Comparison of ENCODE assay signal across 21 cellular contexts in the genomic region with DNA sequence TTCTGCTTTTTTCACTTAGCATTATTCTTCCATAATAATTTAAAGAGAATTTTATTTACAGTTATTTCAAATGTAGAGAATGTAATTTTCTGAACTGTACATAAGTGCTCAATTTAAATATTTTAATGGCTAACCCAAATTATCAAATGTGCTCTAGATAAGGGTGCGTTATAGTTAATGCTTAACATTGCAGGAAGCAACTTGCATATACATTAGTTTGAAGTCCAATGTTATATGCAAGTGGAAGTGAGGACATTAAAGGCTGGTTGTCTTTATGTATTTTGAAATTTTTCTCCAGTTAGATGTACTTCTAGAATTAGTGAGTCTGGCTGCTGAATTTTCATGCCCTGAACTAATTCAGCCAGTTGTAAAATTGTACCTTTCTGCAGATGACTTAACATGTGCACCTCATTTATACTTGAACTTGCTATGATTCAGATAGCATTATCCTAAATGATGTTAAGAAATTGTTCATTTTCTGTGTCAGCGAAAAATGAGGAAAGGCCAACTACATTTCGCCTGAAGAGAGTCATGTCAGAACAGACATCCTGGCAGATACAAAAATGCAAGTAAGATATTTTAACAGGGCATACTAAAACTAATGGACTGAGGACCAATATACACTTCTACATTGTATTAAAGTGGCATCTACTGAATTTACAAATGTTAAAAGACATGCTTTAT. TPM values are rescaled to one million over a fixed set of nuclear protein-coding genes. Genes with fewer than 3 reads are reported as not detected.
DNase-seq lines count a peak whose midpoint lies in the region; ATAC-seq, FAIRE-seq and TF ChIP-seq lines count a peak whose summit lies in the region.
"Had no signal": no experiment of that assay in that cellular context is flagged by ENCODE, and none has a peak within 500 bp of the region (broad histone marks: within the 10 kb centered on the region; RNA-seq: fewer than 3 reads in every experiment).

No MANE protein-coding gene starts in this region.

- ATAC-seq in esophagus mucosa, result peak; percentile 41
- ATAC-seq in left colon, result peak; percentile 82

- no peak overlapping the region for H2AFZ ChIP-seq in mammary epithelial cell (ENCODE audit: low read depth, low read length)

- POLR2A ChIA-PET in HEK293T (lab: Yijun Ruan, JAX), result no interaction called here

- H3K4me3 ChIP-seq in mammary epithelial cell (replicated peaks in 1 of 3; ENCODE audit: insufficient read depth in 1 of 3, low read depth in 2 of 3, low read length in 3 of 3) (no peak overlapping the region), tibial nerve (no peak overlapping the region)

- H3K79me2 ChIP-seq in mammary epithelial cell (ENCODE audit: insufficient read depth, low read length), result no peaks in the 10 kb centered on the region

- intact Hi-C loops in mammary epithelial cell (cut with micrococcal nuclease) (loop anchor here (5.0 kb wide), 1 partner anchor 58 kb away; the partner anchor contains the start of gene GAREM1), left colon (cut with DNase I, micrococcal nuclease) (no loop called here)

- H3K9ac ChIP-seq in mammary epithelial cell (ENCODE audit: insufficient read depth, low read length), result no peak overlapping the region

- H3K36me3 Mint-ChIP-seq in progenitor cell of endocrine pancreas (ENCODE audit: insufficient read depth), result no peaks in the 10 kb centered on the region
- H3K36me3 Mint-ChIP-seq: CD4-positive, CD25-positive, alpha-beta regulatory T cell; CD8-positive, alpha-beta memory T cell had no signal

- H3K4me2 ChIP-seq in mammary epithelial cell (ENCODE audit: insufficient read depth, low read depth, low read length), result peak overlapping the region; percentile 56

- peaks cover 3% of the 10 kb centered on the region for H3K9me3 Mint-ChIP-seq in progenitor cell of endocrine pancreas (ENCODE audit: low read depth)
- H3K9me3 Mint-ChIP-seq: H9 had no signal

- H3K4me1 ChIP-seq in mammary epithelial cell (ENCODE audit: insufficient read depth, low read length), result peaks cover 22% of the 10 kb centered on the region
- H3K4me1 ChIP-seq in tibial nerve, result no peaks in the 10 kb centered on the region
- H3K4me1 ChIP-seq: BE2C, Caco-2 had no signal

- H4K20me1 ChIP-seq in mammary epithelial cell (ENCODE audit: insufficient read depth, low read length), result no peaks in the 10 kb centered on the region

- BruUV-seq in mammary epithelial cell (replicated peaks; lab: Mats Ljungman, UMichigan), result no TSS peak

- H3K4me3 Mint-ChIP-seq in progenitor cell of endocrine pancreas (ENCODE audit: low read depth), result no peak overlapping the region
- H3K4me3 Mint-ChIP-seq: CD8-positive, alpha-beta memory T cell; H9 had no signal

- H3K27ac ChIP-seq in mammary epithelial cell (ENCODE audit: insufficient read depth, low read depth, low read length), result peak overlapping the region; percentile 19
- no peak overlapping the region for H3K27ac ChIP-seq in tibial nerve

- H3K4me1 Mint-ChIP-seq in progenitor cell of endocrine pancreas (ENCODE audit: low read depth), result peaks cover 6% of the 10 kb centered on the region

- in situ Hi-C loops in mammary epithelial cell (cut with MboI; ENCODE audit: low sequenced_read_pairs in 2 of 2), result no loop called here

- H3K27me3 Mint-ChIP-seq in progenitor cell of endocrine pancreas, result no peaks in the 10 kb centered on the region
- H3K27me3 Mint-ChIP-seq: CD8-positive, alpha-beta memory T cell had no signal

- WGBS in mammary epithelial cell (ENCODE audit: low coverage, missing lambda C conversion rate), result 50% methylated on average over 3 of the region's 3 CpGs
- WGBS in tibial nerve, 2 donors, result 89 to 92% methylated on average over 3 of the region's 3 CpGs

- no peak for TF ChIP-seq EP300 in tibial nerve (IDR thresholded peaks at IDR 0.05)

- H3K36me3 ChIP-seq in mammary epithelial cell (ENCODE audit: insufficient read depth, low read length) (no peaks in the 10 kb centered on the region), tibial nerve (no peaks in the 10 kb centered on the region)
- H3K36me3 ChIP-seq: BE2C had no signal

- DNase-seq in D721Med (ENCODE audit: insufficient read length, low spot score) (no peak), mammary epithelial cell (peak; percentile 44), left colon (no peak), progenitor cell of endocrine pancreas (ENCODE audit: low spot score, unreplicated experiment) (no peak), HEK293T (ENCODE audit: extremely low spot score) (no peak), tibial nerve (ENCODE audit: low spot score in 2 of 2) (no peak)
- DNase-seq: ACHN; BE2C; C1 segment of cervical spinal cord; Caco-2; CD4-positive, CD25-positive, alpha-beta regulatory T cell; CD8-positive, alpha-beta memory T cell; DMS153; DMS79; GDM1; H9 had no signal

- no peaks in the 10 kb centered on the region for H3K27me3 ChIP-seq in mammary epithelial cell (ENCODE audit: insufficient read depth, low read length)
- H3K27me3 ChIP-seq in tibial nerve, result no peaks in the 10 kb centered on the region
- H3K27me3 ChIP-seq: BE2C had no signal

- CTCF ChIA-PET in mammary epithelial cell (lab: Charles Lee; ENCODE audit: low non-redundant PET), result no interaction called here
- CTCF ChIA-PET in HEK293T (lab: Yijun Ruan, JAX), result no interaction called here

- peak; percentile 90 for FAIRE-seq in D721Med (lab: Jason Lieb, UNC)
- FAIRE-seq: A204.1, GM12892, GM18507, H1 had no signal

- H3K27ac Mint-ChIP-seq in progenitor cell of endocrine pancreas, result no peak overlapping the region
- H3K27ac Mint-ChIP-seq: CD8-positive, alpha-beta memory T cell; H9 had no signal

- no peak for TF ChIP-seq CTCF in D721Med (IDR thresholded peaks at IDR 0.05; ENCODE audit: insufficient read depth, missing control alignments)
- no peak for TF ChIP-seq CTCF in mammary epithelial cell (conservative IDR thresholded peaks at IDR 0.05 in 1 of 2, IDR thresholded peaks at IDR 0.05 in 1 of 2; ENCODE audit: extremely low read depth in 1 of 2, insufficient read depth in 1 of 2, low read depth in 1 of 2, low read length in 2 of 2)
- TF ChIP-seq CTCF in progenitor cell of endocrine pancreas (IDR thresholded peaks at IDR 0.05; ENCODE audit: unreplicated experiment), result no peak
- no peak for TF ChIP-seq CTCF in tibial nerve (IDR thresholded peaks at IDR 0.05)

- dilution Hi-C loops in mammary epithelial cell (cut with HindIII; ENCODE audit: low sequenced_read_pairs), result no loop called here

- no peak for TF ChIP-seq POLR2A in tibial nerve (IDR thresholded peaks at IDR 0.05)

- H3K9me3 ChIP-seq in mammary epithelial cell (replicated peaks; ENCODE audit: insufficient read depth, low read length) (no peaks in the 10 kb centered on the region), tibial nerve (no peaks in the 10 kb centered on the region)
- H3K9me3 ChIP-seq: BE2C, Caco-2 had no signal

TF ChIP-seq in HEK293T, 16 proteins besides CTCF, POLR2A, EP300 and RAD21:
- no peak for TF ChIP-seq BHLHE40 (IDR thresholded peaks at IDR 0.05; ENCODE audit: borderline replicate concordance)
- no peak for TF ChIP-seq NFRKB (IDR thresholded peaks at IDR 0.05)
- TF ChIP-seq FOXA1 (IDR thresholded peaks at IDR 0.05), result no peak
- TF ChIP-seq L3MBTL2 (conservative IDR thresholded peaks at IDR 0.05), result no peak
- no peak for TF ChIP-seq ZNF384 (IDR thresholded peaks at IDR 0.05)
- TF ChIP-seq SUZ12 (IDR thresholded peaks at IDR 0.05), result no peak
- no peak for TF ChIP-seq FOXM1 (IDR thresholded peaks at IDR 0.05; ENCODE audit: borderline replicate concordance)
- no peak for TF ChIP-seq CTBP1 (IDR thresholded peaks at IDR 0.05; ENCODE audit: borderline replicate concordance)
- TF ChIP-seq, protein P1, sequence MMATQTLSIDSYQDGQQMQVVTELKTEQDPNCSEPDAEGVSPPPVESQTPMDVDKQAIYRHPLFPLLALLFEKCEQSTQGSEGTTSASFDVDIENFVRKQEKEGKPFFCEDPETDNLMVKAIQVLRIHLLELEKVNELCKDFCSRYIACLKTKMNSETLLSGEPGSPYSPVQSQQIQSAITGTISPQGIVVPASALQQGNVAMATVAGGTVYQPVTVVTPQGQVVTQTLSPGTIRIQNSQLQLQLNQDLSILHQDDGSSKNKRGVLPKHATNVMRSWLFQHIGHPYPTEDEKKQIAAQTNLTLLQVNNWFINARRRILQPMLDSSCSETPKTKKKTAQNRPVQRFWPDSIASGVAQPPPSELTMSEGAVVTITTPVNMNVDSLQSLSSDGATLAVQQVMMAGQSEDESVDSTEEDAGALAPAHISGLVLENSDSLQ (IDR thresholded peaks at IDR 0.05), result no peak
- no peak for TF ChIP-seq SP1 (IDR thresholded peaks at IDR 0.05)
- TF ChIP-seq LEF1 (IDR thresholded peaks at IDR 0.05; ENCODE audit: borderline replicate concordance), result no peak
- no peak for TF ChIP-seq TARDBP (IDR thresholded peaks at IDR 0.05)
- TF ChIP-seq ELF4 (IDR thresholded peaks at IDR 0.05), result no peak
- no peak for TF ChIP-seq FOXK2 (IDR thresholded peaks at IDR 0.05)
- no peak for TF ChIP-seq HDGF (IDR thresholded peaks at IDR 0.05; ENCODE audit: borderline replicate concordance)
- no peak for TF ChIP-seq ARNT (IDR thresholded peaks at IDR 0.05)

RNA-seq across cellular contexts. Expression of gene GAREM1, which starts 59.2 kb away (rescaled TPM):
- 1 to 10 TPM; 6.8 to 9.0 TPM for total RNA-seq in mammary epithelial cell
- polyA plus RNA-seq in mammary epithelial cell, result 5.9 TPM
- polyA minus RNA-seq in mammary epithelial cell, result 15.5 TPM
- total RNA-seq in esophagus mucosa, result 22.9 TPM
- 10 to 100 TPM; 21.9 to 23.6 TPM for total RNA-seq in left colon
- total RNA-seq in progenitor cell of endocrine pancreas, result 11.0 and 11.4 TPM in 2 replicates
- total RNA-seq in tibial nerve, result 10 to 100 TPM; 25.1 to 33.0 (median 30.7) TPM
- total RNA-seq: CD8-positive, alpha-beta memory T cell had no signal
- polyA plus RNA-seq: CD8-positive, alpha-beta memory T cell had no signal
